8 cellular contexts compared by ENCODE assay signal in genomic region chr19:11505032-11505503, GRCh38. TPM values are rescaled to one million over a fixed set of nuclear protein-coding genes. Genes with fewer than 3 reads are reported as not detected.
A peak's percentile ranks its signal among the peaks of the same experiment; 100 is the strongest.
DNase-seq lines count a peak whose midpoint lies in the region; ATAC-seq and TF ChIP-seq lines count a peak whose summit lies in the region.

No MANE protein-coding gene starts in this region.

- H3K27ac ChIP-seq in DOHH2 (ENCODE audit: low read depth, low read length) = peak overlapping the region; percentile 76

- DNase-seq in H4 (ENCODE audit: low spot score) = peak; percentile 92
- DNase-seq in LHCN-M2 (ENCODE audit: low read depth) = peak; percentile 88
- DNase-seq in RPMI7951 (ENCODE audit: low read depth) = peak; percentile 93
- peak; percentile 95 for DNase-seq in activated T-helper 2 cell treated with anti-CD3 and anti-CD28 coated beads, Interferon-gamma antibody, Interleukin-2, Interleukin-4, amounts not matched to agents 10 μg/mL and 5 μg/mL and 100 μg/mL, durations not matched to agents 14 hours and 24 hours and 36 hours (ENCODE audit: low spot score)
- peak; percentile 88 for DNase-seq in fibroblast of peridontal ligament (ENCODE audit: extremely low read depth)
- peak; percentile 99 for DNase-seq in natural killer cell treated with Interleukin-12 subunit alpha and Interleukin-12 subunit beta and Interleukin-15 and Interleukin-18, amount 100 ng/mL, for 72 hours (ENCODE audit: low spot score)
- DNase-seq in stimulated activated naive CD4-positive, alpha-beta T cell treated with Interleukin-2 at 50 U/mL for 16 hours (lab: John Stamatoyannopoulos, UW) = peak; percentile 95

- H3K9me3 Mint-ChIP-seq in activated T-helper 2 cell treated with anti-CD3 and anti-CD28 coated beads, Interferon-gamma antibody, Interleukin-2, Interleukin-4, amounts not matched to agents 10 μg/mL and 5 μg/mL and 100 μg/mL, durations not matched to agents 14 hours and 24 hours and 36 hours = no peaks in the 10 kb centered on the region
- H3K9me3 Mint-ChIP-seq in natural killer cell treated with Interleukin-12 subunit alpha and Interleukin-12 subunit beta and Interleukin-15 and Interleukin-18, amount 100 ng/mL, for 72 hours = no peaks in the 10 kb centered on the region

- no peaks in the 10 kb centered on the region for H3K27me3 Mint-ChIP-seq in activated T-helper 2 cell treated with anti-CD3 and anti-CD28 coated beads, Interferon-gamma antibody, Interleukin-2, Interleukin-4, amounts not matched to agents 10 μg/mL and 5 μg/mL and 100 μg/mL, durations not matched to agents 14 hours and 24 hours and 36 hours (ENCODE audit: low read depth)
- no peaks in the 10 kb centered on the region for H3K27me3 Mint-ChIP-seq in natural killer cell treated with Interleukin-12 subunit alpha and Interleukin-12 subunit beta and Interleukin-15 and Interleukin-18, amount 100 ng/mL, for 72 hours

- ATAC-seq in natural killer cell treated with Interleukin-12 subunit alpha and Interleukin-12 subunit beta and Interleukin-15 and Interleukin-18, amount 100 ng/mL, for 72 hours = peak; percentile 97

- peaks cover 25% of the 10 kb centered on the region for H3K4me1 ChIP-seq in DOHH2 (ENCODE audit: control insufficient read depth, low read length)

- peaks cover 12% of the 10 kb centered on the region for H3K36me3 ChIP-seq in DOHH2 (ENCODE audit: control insufficient read depth, low read length)

- intact Hi-C loops in activated T-helper 2 cell treated with anti-CD3 and anti-CD28 coated beads, Interferon-gamma antibody, Interleukin-2, Interleukin-4, amounts not matched to agents 10 μg/mL and 5 μg/mL and 100 μg/mL, durations not matched to agents 14 hours and 24 hours and 36 hours (cut with micrococcal nuclease) = loop anchor here (1.0 to 5.0 kb wide), 4 partner anchors 23 to 82 kb away; partner anchors contain the start of genes ECSIT, ODAD3 and PRKCSH

- peaks cover 11% of the 10 kb centered on the region for H3K36me3 Mint-ChIP-seq in activated T-helper 2 cell treated with anti-CD3 and anti-CD28 coated beads, Interferon-gamma antibody, Interleukin-2, Interleukin-4, amounts not matched to agents 10 μg/mL and 5 μg/mL and 100 μg/mL, durations not matched to agents 14 hours and 24 hours and 36 hours (ENCODE audit: low read depth)
- H3K36me3 Mint-ChIP-seq in natural killer cell treated with Interleukin-12 subunit alpha and Interleukin-12 subunit beta and Interleukin-15 and Interleukin-18, amount 100 ng/mL, for 72 hours = no peaks in the 10 kb centered on the region

- no peaks in the 10 kb centered on the region for H4K20me1 ChIP-seq in DOHH2 (ENCODE audit: control insufficient read depth, insufficient read depth, low read depth, low read length)

- H3K4me3 ChIP-seq in DOHH2 (ENCODE audit: low read length) = peak overlapping the region; percentile 90

- H3K4me3 Mint-ChIP-seq in activated T-helper 2 cell treated with anti-CD3 and anti-CD28 coated beads, Interferon-gamma antibody, Interleukin-2, Interleukin-4, amounts not matched to agents 10 μg/mL and 5 μg/mL and 100 μg/mL, durations not matched to agents 14 hours and 24 hours and 36 hours (ENCODE audit: low read depth) = peak overlapping the region; percentile 85
- peak overlapping the region; percentile 91 for H3K4me3 Mint-ChIP-seq in natural killer cell treated with Interleukin-12 subunit alpha and Interleukin-12 subunit beta and Interleukin-15 and Interleukin-18, amount 100 ng/mL, for 72 hours

- no peaks in the 10 kb centered on the region for H3K9me2 ChIP-seq in DOHH2 (replicated peaks; ENCODE audit: control insufficient read depth, low read length)

- H3K27me3 ChIP-seq in DOHH2 (ENCODE audit: control insufficient read depth, low read length) = no peaks in the 10 kb centered on the region

- peaks cover 5% of the 10 kb centered on the region; the same call in 1 of the 2 replicates for H3F3A ChIP-seq in DOHH2 (ENCODE audit: control insufficient read depth, insufficient read depth)

- no peak for TF ChIP-seq CTCF in DOHH2 (IDR thresholded peaks at IDR 0.05; ENCODE audit: low read depth, low read length, poor library complexity, severe bottlenecking)

- H3K27ac Mint-ChIP-seq in activated T-helper 2 cell treated with anti-CD3 and anti-CD28 coated beads, Interferon-gamma antibody, Interleukin-2, Interleukin-4, amounts not matched to agents 10 μg/mL and 5 μg/mL and 100 μg/mL, durations not matched to agents 14 hours and 24 hours and 36 hours = peak overlapping the region; percentile 80
- H3K27ac Mint-ChIP-seq in natural killer cell treated with Interleukin-12 subunit alpha and Interleukin-12 subunit beta and Interleukin-15 and Interleukin-18, amount 100 ng/mL, for 72 hours = peak overlapping the region; percentile 85 to 89

- peaks cover 12% of the 10 kb centered on the region for H3K4me1 Mint-ChIP-seq in activated T-helper 2 cell treated with anti-CD3 and anti-CD28 coated beads, Interferon-gamma antibody, Interleukin-2, Interleukin-4, amounts not matched to agents 10 μg/mL and 5 μg/mL and 100 μg/mL, durations not matched to agents 14 hours and 24 hours and 36 hours (ENCODE audit: low read depth)
- H3K4me1 Mint-ChIP-seq in natural killer cell treated with Interleukin-12 subunit alpha and Interleukin-12 subunit beta and Interleukin-15 and Interleukin-18, amount 100 ng/mL, for 72 hours (ENCODE audit: low read depth in 2 of 2) = peaks cover 17 to 19% of the 10 kb centered on the region in 2 donors

- H3K4me2 ChIP-seq in DOHH2 (ENCODE audit: low read length) = peak overlapping the region; percentile 92

- H3K9me3 ChIP-seq in DOHH2 (ENCODE audit: control insufficient read depth, insufficient read depth, low read length) = no peaks in the 10 kb centered on the region

- peaks cover 34% of the 10 kb centered on the region for H3K79me2 ChIP-seq in DOHH2 (ENCODE audit: control insufficient read depth, low read length)

RNA-seq across cellular contexts. Expression of gene ZNF653, which starts 0.6 kb away (rescaled TPM):
- total RNA-seq in H4 (2014; rRNA removed; shearing (Covaris generic)) = 4.6 and 9.8 TPM in 2 replicates
- 7.3 and 12.0 TPM in 2 replicates for total RNA-seq in LHCN-M2 (2014; rRNA removed)
- 6.4 TPM for polyA plus RNA-seq in LHCN-M2 (2012)
- 5.9 and 6.0 TPM in 2 replicates for total RNA-seq in RPMI7951 (2014; rRNA removed; shearing (Covaris generic))
- 19.4 and 20.1 TPM in 2 replicates for total RNA-seq in activated T-helper 2 cell treated with anti-CD3 and anti-CD28 coated beads, Interferon-gamma antibody, Interleukin-2, Interleukin-4, amounts not matched to agents 10 μg/mL and 5 μg/mL and 100 μg/mL, durations not matched to agents 14 hours and 24 hours and 36 hours
- total RNA-seq in natural killer cell treated with Interleukin-12 subunit alpha and Interleukin-12 subunit beta and Interleukin-15 and Interleukin-18, amount 100 ng/mL, for 72 hours = 10 to 100 TPM; 23.7 to 23.8 TPM

RNA-seq across cellular contexts. Expression of gene ECSIT, which starts 23.9 kb away (rescaled TPM):
- 43.0 and 47.5 TPM in 2 replicates for total RNA-seq in H4 (2014; rRNA removed; shearing (Covaris generic))
- 24.8 and 32.1 TPM in 2 replicates for total RNA-seq in LHCN-M2 (2014; rRNA removed)
- 18.9 TPM for polyA plus RNA-seq in LHCN-M2 (2012)
- 47.9 and 51.2 TPM in 2 replicates for total RNA-seq in RPMI7951 (2014; rRNA removed; shearing (Covaris generic))
- total RNA-seq in activated T-helper 2 cell treated with anti-CD3 and anti-CD28 coated beads, Interferon-gamma antibody, Interleukin-2, Interleukin-4, amounts not matched to agents 10 μg/mL and 5 μg/mL and 100 μg/mL, durations not matched to agents 14 hours and 24 hours and 36 hours = 42.7 and 43.5 TPM in 2 replicates
- 10 to 100 TPM; 27.0 to 37.3 TPM for total RNA-seq in natural killer cell treated with Interleukin-12 subunit alpha and Interleukin-12 subunit beta and Interleukin-15 and Interleukin-18, amount 100 ng/mL, for 72 hours

RNA-seq across cellular contexts. Expression of gene ELAVL3, which starts 24.2 kb away (rescaled TPM):
- not detected in 2 replicates for total RNA-seq in H4 (2014; rRNA removed; shearing (Covaris generic))
- not detected in 2 replicates for total RNA-seq in LHCN-M2 (2014; rRNA removed)
- polyA plus RNA-seq in LHCN-M2 (2012) = not detected
- total RNA-seq in RPMI7951 (2014; rRNA removed; shearing (Covaris generic)) = not detected in 2 replicates
- 0.84 TPM in 1 of 2 replicates, not detected in the other for total RNA-seq in activated T-helper 2 cell treated with anti-CD3 and anti-CD28 coated beads, Interferon-gamma antibody, Interleukin-2, Interleukin-4, amounts not matched to agents 10 μg/mL and 5 μg/mL and 100 μg/mL, durations not matched to agents 14 hours and 24 hours and 36 hours
- under 1 TPM in 1 of 2 donors, not detected in 1; 0.40 TPM for total RNA-seq in natural killer cell treated with Interleukin-12 subunit alpha and Interleukin-12 subunit beta and Interleukin-15 and Interleukin-18, amount 100 ng/mL, for 72 hours

RNA-seq across cellular contexts. Expression of gene CNN1, which starts 33.6 kb away (rescaled TPM):
- 0.21 and 0.25 TPM in 2 replicates for total RNA-seq in H4 (2014; rRNA removed; shearing (Covaris generic))
- total RNA-seq in LHCN-M2 (2014; rRNA removed) = 0.58 and 1.0 TPM in 2 replicates
- 0.17 TPM for polyA plus RNA-seq in LHCN-M2 (2012)
- total RNA-seq in RPMI7951 (2014; rRNA removed; shearing (Covaris generic)) = 0.96 and 3.0 TPM in 2 replicates
- total RNA-seq in activated T-helper 2 cell treated with anti-CD3 and anti-CD28 coated beads, Interferon-gamma antibody, Interleukin-2, Interleukin-4, amounts not matched to agents 10 μg/mL and 5 μg/mL and 100 μg/mL, durations not matched to agents 14 hours and 24 hours and 36 hours = not detected in 2 replicates
- not detected for total RNA-seq in natural killer cell treated with Interleukin-12 subunit alpha and Interleukin-12 subunit beta and Interleukin-15 and Interleukin-18, amount 100 ng/mL, for 72 hours

RNA-seq across cellular contexts. Expression of gene ELOF1, which starts 54.0 kb away (rescaled TPM):
- 72.7 and 85.3 TPM in 2 replicates for total RNA-seq in H4 (2014; rRNA removed; shearing (Covaris generic))
- 42.1 and 44.7 TPM in 2 replicates for total RNA-seq in LHCN-M2 (2014; rRNA removed)
- 72.4 TPM for polyA plus RNA-seq in LHCN-M2 (2012)
- 62.6 and 108 TPM in 2 replicates for total RNA-seq in RPMI7951 (2014; rRNA removed; shearing (Covaris generic))
- total RNA-seq in activated T-helper 2 cell treated with anti-CD3 and anti-CD28 coated beads, Interferon-gamma antibody, Interleukin-2, Interleukin-4, amounts not matched to agents 10 μg/mL and 5 μg/mL and 100 μg/mL, durations not matched to agents 14 hours and 24 hours and 36 hours = 64.1 and 68.3 TPM in 2 replicates
- total RNA-seq in natural killer cell treated with Interleukin-12 subunit alpha and Interleukin-12 subunit beta and Interleukin-15 and Interleukin-18, amount 100 ng/mL, for 72 hours = 10 to 100 TPM; 58.3 to 95.1 TPM

Comparison
In these comparisons a context has a peak if more than half of its experiments do, and no peak if none do; other contexts are left out.
1. Peak in every context shown above with its lines: DNase-seq, ATAC-seq, H3K4me3 ChIP-seq and H3K27ac ChIP-seq.